In the genomic region with DNA sequence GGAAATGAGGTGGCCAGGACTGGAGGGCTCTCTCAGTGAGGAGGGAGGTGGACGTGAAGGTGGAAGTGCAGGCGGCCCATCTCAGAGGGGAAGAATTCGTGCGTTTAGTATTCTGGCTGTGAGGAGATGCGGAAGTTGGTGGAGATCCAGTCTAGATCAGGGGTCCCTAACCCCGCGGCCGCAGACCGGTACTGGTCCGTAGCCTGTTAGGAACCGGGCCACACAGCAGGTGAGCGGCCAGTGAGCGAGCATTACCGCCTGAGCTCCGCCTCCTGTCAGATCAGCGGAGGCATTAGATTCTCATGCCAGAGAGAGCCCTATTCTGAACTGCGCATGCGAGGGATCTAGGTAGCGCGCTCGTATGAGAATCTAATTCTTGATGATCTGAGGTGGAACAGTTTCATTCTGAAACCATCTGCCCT, we compare ENCODE assay signal across 15 cellular contexts. TPM values are rescaled to one million over a fixed set of nuclear protein-coding genes. Genes with fewer than 3 reads are reported as not detected.
DNase-seq lines count a peak whose midpoint lies in the region; ATAC-seq, FAIRE-seq and TF ChIP-seq lines count a peak whose summit lies in the region.
"Had no signal": no experiment of that assay in that cellular context is flagged by ENCODE, and none has a peak within 500 bp of the region (broad histone marks: within the 10 kb centered on the region; RNA-seq: fewer than 3 reads in every experiment).

No MANE protein-coding gene starts in this region.

- FAIRE-seq in D721Med (lab: Jason Lieb, UNC), result peak; percentile 61
- FAIRE-seq: G401.6 had no signal

- no peak for TF ChIP-seq CTCF in D721Med (IDR thresholded peaks at IDR 0.05; ENCODE audit: insufficient read depth, missing control alignments)
- no peak for TF ChIP-seq CTCF in foreskin fibroblast (IDR thresholded peaks at IDR 0.05; ENCODE audit: low read depth, low read length)
- no peak for TF ChIP-seq CTCF in retinal pigment epithelial cell (conservative IDR thresholded peaks at IDR 0.05; ENCODE audit: low read depth, low read length)

- intact Hi-C loops in left colon (cut with DNase I, micrococcal nuclease), result no loop called here

- H3K4me3 ChIP-seq in foreskin fibroblast (ENCODE audit: low read depth in 1 of 2, low read length in 2 of 2) (peak overlapping the region; percentile 21 to 61), retinal pigment epithelial cell (ENCODE audit: low read length) (peak overlapping the region; percentile 59)

- no peak for ATAC-seq in GM21786 (IDR thresholded peaks at IDR 0.05; ENCODE audit: unreplicated experiment)
- no peak for ATAC-seq in left colon
- ATAC-seq in GM21737 (IDR thresholded peaks at IDR 0.05; ENCODE audit: unreplicated experiment), result no peak
- ATAC-seq: stimulated activated effector memory CD8-positive, alpha-beta T cell treated with anti-CD3 and anti-CD28 coated beads, Interleukin-12 subunit alpha, Interleukin-12 subunit beta, amount 100 ng/mL, for 72 hours had no signal

- H3K27ac ChIP-seq in caudate nucleus (ENCODE audit: low read depth, low read length), result no peak overlapping the region
- H3K27ac ChIP-seq: BLaER1, body of pancreas had no signal

- DNase-seq in D721Med (ENCODE audit: insufficient read length, low spot score) (peak; percentile 35), NCI-H510A (lab: John Stamatoyannopoulos, UW) (peak; percentile 44), foreskin fibroblast (no peak), retinal pigment epithelial cell (ENCODE audit: low read depth) (no peak), left colon (no peak), caudate nucleus (lab: John Stamatoyannopoulos, UW) (no peak)
- DNase-seq: activated CD4-positive, CD25-positive, alpha-beta regulatory T cell treated with anti-CD3 and anti-CD28 coated beads, Interleukin-2, amount 50 U/mL, for 72 hours; NCI-H2081 treated with DMSO at 0.1 percent for 48 hours; stimulated activated CD4-positive, alpha-beta T cell treated with anti-CD3 and anti-CD28 coated beads, Interleukin-2, amount 100 ng/mL, for 48 hours had no signal

RNA-seq across cellular contexts. Expression of a gene that starts 1.6 kb away (rescaled TPM):
- 1 to 10 TPM; 1.3 to 5.1 TPM for total RNA-seq in left colon

Comparison
In these comparisons a context has a peak if more than half of its experiments do, and no peak if none do; other contexts are left out.
1. DNase-seq: peak in D721Med (single experiment) and NCI-H510A (single experiment); none in foreskin fibroblast (0 of 2), retinal pigment epithelial cell (single experiment), left colon (0 of 2) and caudate nucleus (0 of 61).